ENCODE assay signal across 15 cellular contexts in the genomic region with DNA sequence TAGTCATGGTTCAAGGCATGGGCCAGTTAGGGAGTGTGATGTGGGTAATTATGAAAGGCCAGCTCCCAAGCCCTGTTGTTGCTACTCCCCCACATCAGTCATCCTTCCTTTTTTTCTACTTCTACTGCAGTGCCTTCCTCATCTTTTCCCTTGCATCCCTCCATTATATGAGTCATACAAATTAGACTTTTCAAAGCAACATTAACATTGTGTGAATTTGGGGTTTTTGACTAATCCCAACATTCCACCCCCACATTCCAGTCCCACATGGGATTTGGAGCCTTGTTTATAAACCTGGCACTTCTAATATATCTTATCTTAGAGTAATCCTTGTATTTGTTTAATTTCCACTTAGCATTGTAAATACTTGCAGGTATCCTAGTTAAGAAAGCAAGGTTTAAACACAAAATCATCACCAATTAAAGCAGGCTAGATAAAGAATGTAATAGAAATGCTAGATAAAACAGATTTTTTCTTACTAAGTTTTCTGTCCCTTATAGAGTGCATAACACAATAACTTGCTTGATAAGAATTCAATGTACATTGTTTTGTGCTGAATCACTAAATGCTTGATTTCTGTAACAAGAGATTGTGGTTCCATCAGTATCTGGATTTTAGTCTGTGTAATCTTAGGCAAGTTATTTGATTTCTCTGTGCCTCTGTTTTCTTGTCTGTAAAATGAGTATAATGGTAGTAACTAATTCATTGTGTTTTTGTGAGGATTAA.
DNase-seq lines count a peak whose midpoint lies in the region; ATAC-seq and TF ChIP-seq lines count a peak whose summit lies in the region.
"Had no signal": no experiment of that assay in that cellular context is flagged by ENCODE, and none has a peak within 500 bp of the region (broad histone marks: within the 10 kb centered on the region; RNA-seq: fewer than 3 reads in every experiment).

No MANE protein-coding gene starts in this region.

- in situ Hi-C loops in Caki2 (cut with HindIII; ENCODE audit: low pct_unique_long_range_greater_than_20kb, low sequenced_read_pairs), result no loop called here

- no peak for ATAC-seq in HG03565 (IDR thresholded peaks at IDR 0.05; ENCODE audit: unreplicated experiment)
- ATAC-seq: natural killer cell treated with Interleukin-12 subunit alpha and Interleukin-12 subunit beta and Interleukin-15 and Interleukin-18, amount 100 ng/mL, for 72 hours; right lobe of liver had no signal

- no peaks in the 10 kb centered on the region for H3K9me3 ChIP-seq in MG63
- peaks cover 4% of the 10 kb centered on the region for H3K9me3 ChIP-seq in mesodermal cell (ENCODE audit: control insufficient read depth, low read length)
- H3K9me3 ChIP-seq in sigmoid colon, result no peaks in the 10 kb centered on the region
- H3K9me3 ChIP-seq: right lobe of liver had no signal

- TF ChIP-seq CTCF in cardiac fibroblast (IDR thresholded peaks at IDR 0.05; ENCODE audit: low read depth, low read length) (no peak), sigmoid colon (IDR thresholded peaks at IDR 0.05) (no peak)

- H3K27ac ChIP-seq in mesodermal cell (ENCODE audit: low read depth, low read length, severe bottlenecking) (peak overlapping the region; percentile 76), sigmoid colon (no peak overlapping the region)
- H3K27ac ChIP-seq: right lobe of liver had no signal

- no peak for TF ChIP-seq POLR2A in sigmoid colon (IDR thresholded peaks at IDR 0.05)

- DNase-seq in Caki2 (ENCODE audit: low read depth) (peak; percentile 4), MG63 (peak; percentile 9), cardiac fibroblast (ENCODE audit: low read depth in 2 of 2) (peak; percentile 48 to 59), cardiac septum (ENCODE audit: low spot score) (no peak), sigmoid colon (no peak)
- no peak for DNase-seq in activated CD4-positive, CD25-positive, alpha-beta regulatory T cell treated with anti-CD3 and anti-CD28 coated beads, Interleukin-2, amount 50 U/mL, for 72 hours
- DNase-seq: activated CD4-positive, CD25-positive, alpha-beta regulatory T cell; CD4-positive, alpha-beta T cell; effector CD8-positive, alpha-beta T cell; NCI-H2081; NCI-H82; right lobe of liver had no signal

- H3K27me3 ChIP-seq in MG63 (no peaks in the 10 kb centered on the region), sigmoid colon (no peaks in the 10 kb centered on the region)
- H3K27me3 ChIP-seq: right lobe of liver had no signal

- TF ChIP-seq EP300 in sigmoid colon (IDR thresholded peaks at IDR 0.05), result no peak

- intact Hi-C loops in cardiac septum (cut with DNase I), result no loop called here
- intact Hi-C loops in sigmoid colon (cut with DNase I), result no loop called here

- no peak overlapping the region for H3K4me3 ChIP-seq in MG63
- no peak overlapping the region for H3K4me3 ChIP-seq in cardiac fibroblast (replicated peaks in 1 of 2; ENCODE audit: low read depth in 2 of 2, low read length in 2 of 2)
- H3K4me3 ChIP-seq in mesodermal cell (ENCODE audit: extremely low read depth, insufficient read depth, low read length, poor library complexity, severe bottlenecking), result no peak overlapping the region
- no peak overlapping the region for H3K4me3 ChIP-seq in sigmoid colon
- H3K4me3 ChIP-seq: right lobe of liver had no signal

- no peaks in the 10 kb centered on the region for H3K4me1 ChIP-seq in mesodermal cell (ENCODE audit: control insufficient read depth, insufficient read depth, low read length, poor library complexity, severe bottlenecking)
- H3K4me1 ChIP-seq in sigmoid colon, result peaks cover 0 to 6% (median 0%) of the 10 kb centered on the region in 4 donors
- H3K4me1 ChIP-seq: right lobe of liver had no signal

- H3K36me3 ChIP-seq in MG63, result no peaks in the 10 kb centered on the region
- no peaks in the 10 kb centered on the region for H3K36me3 ChIP-seq in mesodermal cell (ENCODE audit: control insufficient read depth, insufficient read depth, low read length)
- no peaks in the 10 kb centered on the region for H3K36me3 ChIP-seq in sigmoid colon
- H3K36me3 ChIP-seq: right lobe of liver had no signal

Comparison
In these comparisons a context has a peak if more than half of its experiments do, and no peak if none do; other contexts are left out.
1. DNase-seq: peak in Caki2 (single experiment), MG63 (single experiment) and cardiac fibroblast (2 of 2); none in activated CD4-positive, CD25-positive, alpha-beta regulatory T cell treated with anti-CD3 and anti-CD28 coated beads, Interleukin-2, amount 50 U/mL, for 72 hours (single experiment), cardiac septum (single experiment) and sigmoid colon (single experiment).